Comparison of ENCODE assay signal across 1 cellular context in genomic region chr2:237673130-237673921, GRCh38.
TF ChIP-seq lines count a peak whose summit lies in the region.

No MANE protein-coding gene starts in this region.

TF ChIP-seq in GM12878, 131 proteins besides CTCF, POLR2A, EP300 and RAD21 (continues in another document):
- TF ChIP-seq ATF2 (IDR thresholded peaks at IDR 0.05; ENCODE audit: low read length) (no peak), POLR2AphosphoS5 (IDR thresholded peaks at IDR 0.05; ENCODE audit: low read length) (no peak), EGR1 (IDR thresholded peaks at IDR 0.05; ENCODE audit: borderline replicate concordance in 1 of 2, low read depth in 2 of 2, low read length in 2 of 2) (no peak), POU2F2 (IDR thresholded peaks at IDR 0.05; ENCODE audit: borderline replicate concordance, low read depth, low read length) (no peak), PBX3 (IDR thresholded peaks at IDR 0.05; ENCODE audit: insufficient replicate concordance, low read depth, low read length) (peak; percentile 36), CHD4 (IDR thresholded peaks at IDR 0.05) (no peak), ZNF622 (IDR thresholded peaks at IDR 0.05) (no peak), MYB (IDR thresholded peaks at IDR 0.05; ENCODE audit: borderline replicate concordance, low read depth, low read length) (no peak), MEF2A (IDR thresholded peaks at IDR 0.05; ENCODE audit: insufficient read depth, low read depth, low read length) (no peak), MXI1 (IDR thresholded peaks at IDR 0.05; ENCODE audit: low read depth, low read length) (peak; percentile 44; the same call in 1 of the 2 replicates), ZNF217 (IDR thresholded peaks at IDR 0.05) (no peak), NR2C2 (IDR thresholded peaks at IDR 0.05; ENCODE audit: borderline replicate concordance, control insufficient read depth, insufficient read length, low read depth) (no peak), SUPT20H (IDR thresholded peaks at IDR 0.05; ENCODE audit: borderline replicate concordance, control insufficient read depth, low read depth, low read length) (no peak), CEBPB (IDR thresholded peaks at IDR 0.05; ENCODE audit: borderline replicate concordance in 1 of 2, low read depth in 2 of 2, low read length in 2 of 2) (no peak), BACH1 (IDR thresholded peaks at IDR 0.05; ENCODE audit: borderline replicate concordance) (peak; percentile 51; the same call in 1 of the 2 replicates), SMARCA5 (IDR thresholded peaks at IDR 0.05) (0 out of 2 replicates have a peak, but pooled peaks have one; percentile 28), IKZF2 (IDR thresholded peaks at IDR 0.05) (peak in 1 of 2 experiments; percentile 36; a peak in 1 of 4 replicates), ZNF24 (IDR thresholded peaks at IDR 0.05) (no peak), ZNF384 (IDR thresholded peaks at IDR 0.05; ENCODE audit: borderline replicate concordance, low read depth, low read length) (peak; percentile 40; the same call in 1 of the 2 replicates), WRNIP1 (IDR thresholded peaks at IDR 0.05; ENCODE audit: borderline replicate concordance, low read depth, low read length) (no peak), BMI1 (IDR thresholded peaks at IDR 0.05; ENCODE audit: borderline replicate concordance) (no peak), ESRRA (IDR thresholded peaks at IDR 0.05; ENCODE audit: low read length) (no peak), ZNF274 (IDR thresholded peaks at IDR 0.05; ENCODE audit: insufficient read depth, insufficient read length) (no peak), E2F4 (IDR thresholded peaks at IDR 0.05; ENCODE audit: low read depth, low read length) (no peak), STAT3 (IDR thresholded peaks at IDR 0.05; ENCODE audit: low read depth, low read length) (no peak), RAD51 (IDR thresholded peaks at IDR 0.05) (no peak), ZZZ3 (IDR thresholded peaks at IDR 0.05; ENCODE audit: control insufficient read depth, insufficient read length, low read depth) (no peak), NFIC (IDR thresholded peaks at IDR 0.05; ENCODE audit: low read depth, low read length) (no peak)
- TF ChIP-seq, protein P1, sequence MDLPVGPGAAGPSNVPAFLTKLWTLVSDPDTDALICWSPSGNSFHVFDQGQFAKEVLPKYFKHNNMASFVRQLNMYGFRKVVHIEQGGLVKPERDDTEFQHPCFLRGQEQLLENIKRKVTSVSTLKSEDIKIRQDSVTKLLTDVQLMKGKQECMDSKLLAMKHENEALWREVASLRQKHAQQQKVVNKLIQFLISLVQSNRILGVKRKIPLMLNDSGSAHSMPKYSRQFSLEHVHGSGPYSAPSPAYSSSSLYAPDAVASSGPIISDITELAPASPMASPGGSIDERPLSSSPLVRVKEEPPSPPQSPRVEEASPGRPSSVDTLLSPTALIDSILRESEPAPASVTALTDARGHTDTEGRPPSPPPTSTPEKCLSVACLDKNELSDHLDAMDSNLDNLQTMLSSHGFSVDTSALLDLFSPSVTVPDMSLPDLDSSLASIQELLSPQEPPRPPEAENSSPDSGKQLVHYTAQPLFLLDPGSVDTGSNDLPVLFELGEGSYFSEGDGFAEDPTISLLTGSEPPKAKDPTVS (IDR thresholded peaks at IDR 0.05; ENCODE audit: low read depth, low read length), result no peak
- TF ChIP-seq, protein P2, sequence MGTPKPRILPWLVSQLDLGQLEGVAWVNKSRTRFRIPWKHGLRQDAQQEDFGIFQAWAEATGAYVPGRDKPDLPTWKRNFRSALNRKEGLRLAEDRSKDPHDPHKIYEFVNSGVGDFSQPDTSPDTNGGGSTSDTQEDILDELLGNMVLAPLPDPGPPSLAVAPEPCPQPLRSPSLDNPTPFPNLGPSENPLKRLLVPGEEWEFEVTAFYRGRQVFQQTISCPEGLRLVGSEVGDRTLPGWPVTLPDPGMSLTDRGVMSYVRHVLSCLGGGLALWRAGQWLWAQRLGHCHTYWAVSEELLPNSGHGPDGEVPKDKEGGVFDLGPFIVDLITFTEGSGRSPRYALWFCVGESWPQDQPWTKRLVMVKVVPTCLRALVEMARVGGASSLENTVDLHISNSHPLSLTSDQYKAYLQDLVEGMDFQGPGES (IDR thresholded peaks at IDR 0.05), result no peak
- TF ChIP-seq, protein P3, sequence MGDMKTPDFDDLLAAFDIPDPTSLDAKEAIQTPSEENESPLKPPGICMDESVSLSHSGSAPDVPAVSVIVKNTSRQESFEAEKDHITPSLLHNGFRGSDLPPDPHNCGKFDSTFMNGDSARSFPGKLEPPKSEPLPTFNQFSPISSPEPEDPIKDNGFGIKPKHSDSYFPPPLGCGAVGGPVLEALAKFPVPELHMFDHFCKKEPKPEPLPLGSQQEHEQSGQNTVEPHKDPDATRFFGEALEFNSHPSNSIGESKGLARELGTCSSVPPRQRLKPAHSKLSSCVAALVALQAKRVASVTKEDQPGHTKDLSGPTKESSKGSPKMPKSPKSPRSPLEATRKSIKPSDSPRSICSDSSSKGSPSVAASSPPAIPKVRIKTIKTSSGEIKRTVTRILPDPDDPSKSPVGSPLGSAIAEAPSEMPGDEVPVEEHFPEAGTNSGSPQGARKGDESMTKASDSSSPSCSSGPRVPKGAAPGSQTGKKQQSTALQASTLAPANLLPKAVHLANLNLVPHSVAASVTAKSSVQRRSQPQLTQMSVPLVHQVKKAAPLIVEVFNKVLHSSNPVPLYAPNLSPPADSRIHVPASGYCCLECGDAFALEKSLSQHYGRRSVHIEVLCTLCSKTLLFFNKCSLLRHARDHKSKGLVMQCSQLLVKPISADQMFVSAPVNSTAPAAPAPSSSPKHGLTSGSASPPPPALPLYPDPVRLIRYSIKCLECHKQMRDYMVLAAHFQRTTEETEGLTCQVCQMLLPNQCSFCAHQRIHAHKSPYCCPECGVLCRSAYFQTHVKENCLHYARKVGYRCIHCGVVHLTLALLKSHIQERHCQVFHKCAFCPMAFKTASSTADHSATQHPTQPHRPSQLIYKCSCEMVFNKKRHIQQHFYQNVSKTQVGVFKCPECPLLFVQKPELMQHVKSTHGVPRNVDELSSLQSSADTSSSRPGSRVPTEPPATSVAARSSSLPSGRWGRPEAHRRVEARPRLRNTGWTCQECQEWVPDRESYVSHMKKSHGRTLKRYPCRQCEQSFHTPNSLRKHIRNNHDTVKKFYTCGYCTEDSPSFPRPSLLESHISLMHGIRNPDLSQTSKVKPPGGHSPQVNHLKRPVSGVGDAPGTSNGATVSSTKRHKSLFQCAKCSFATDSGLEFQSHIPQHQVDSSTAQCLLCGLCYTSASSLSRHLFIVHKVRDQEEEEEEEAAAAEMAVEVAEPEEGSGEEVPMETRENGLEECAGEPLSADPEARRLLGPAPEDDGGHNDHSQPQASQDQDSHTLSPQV (IDR thresholded peaks at IDR 0.05), result 0 out of 2 replicates have a peak, but pooled peaks have one; percentile 13
- TF ChIP-seq, protein P4, sequence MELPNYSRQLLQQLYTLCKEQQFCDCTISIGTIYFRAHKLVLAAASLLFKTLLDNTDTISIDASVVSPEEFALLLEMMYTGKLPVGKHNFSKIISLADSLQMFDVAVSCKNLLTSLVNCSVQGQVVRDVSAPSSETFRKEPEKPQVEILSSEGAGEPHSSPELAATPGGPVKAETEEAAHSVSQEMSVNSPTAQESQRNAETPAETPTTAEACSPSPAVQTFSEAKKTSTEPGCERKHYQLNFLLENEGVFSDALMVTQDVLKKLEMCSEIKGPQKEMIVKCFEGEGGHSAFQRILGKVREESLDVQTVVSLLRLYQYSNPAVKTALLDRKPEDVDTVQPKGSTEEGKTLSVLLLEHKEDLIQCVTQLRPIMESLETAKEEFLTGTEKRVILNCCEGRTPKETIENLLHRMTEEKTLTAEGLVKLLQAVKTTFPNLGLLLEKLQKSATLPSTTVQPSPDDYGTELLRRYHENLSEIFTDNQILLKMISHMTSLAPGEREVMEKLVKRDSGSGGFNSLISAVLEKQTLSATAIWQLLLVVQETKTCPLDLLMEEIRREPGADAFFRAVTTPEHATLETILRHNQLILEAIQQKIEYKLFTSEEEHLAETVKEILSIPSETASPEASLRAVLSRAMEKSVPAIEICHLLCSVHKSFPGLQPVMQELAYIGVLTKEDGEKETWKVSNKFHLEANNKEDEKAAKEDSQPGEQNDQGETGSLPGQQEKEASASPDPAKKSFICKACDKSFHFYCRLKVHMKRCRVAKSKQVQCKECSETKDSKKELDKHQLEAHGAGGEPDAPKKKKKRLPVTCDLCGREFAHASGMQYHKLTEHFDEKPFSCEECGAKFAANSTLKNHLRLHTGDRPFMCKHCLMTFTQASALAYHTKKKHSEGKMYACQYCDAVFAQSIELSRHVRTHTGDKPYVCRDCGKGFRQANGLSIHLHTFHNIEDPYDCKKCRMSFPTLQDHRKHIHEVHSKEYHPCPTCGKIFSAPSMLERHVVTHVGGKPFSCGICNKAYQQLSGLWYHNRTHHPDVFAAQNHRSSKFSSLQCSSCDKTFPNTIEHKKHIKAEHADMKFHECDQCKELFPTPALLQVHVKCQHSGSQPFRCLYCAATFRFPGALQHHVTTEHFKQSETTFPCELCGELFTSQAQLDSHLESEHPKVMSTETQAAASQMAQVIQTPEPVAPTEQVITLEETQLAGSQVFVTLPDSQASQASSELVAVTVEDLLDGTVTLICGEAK (IDR thresholded peaks at IDR 0.05; ENCODE audit: borderline replicate concordance), result no peak
- TF ChIP-seq, protein P5, sequence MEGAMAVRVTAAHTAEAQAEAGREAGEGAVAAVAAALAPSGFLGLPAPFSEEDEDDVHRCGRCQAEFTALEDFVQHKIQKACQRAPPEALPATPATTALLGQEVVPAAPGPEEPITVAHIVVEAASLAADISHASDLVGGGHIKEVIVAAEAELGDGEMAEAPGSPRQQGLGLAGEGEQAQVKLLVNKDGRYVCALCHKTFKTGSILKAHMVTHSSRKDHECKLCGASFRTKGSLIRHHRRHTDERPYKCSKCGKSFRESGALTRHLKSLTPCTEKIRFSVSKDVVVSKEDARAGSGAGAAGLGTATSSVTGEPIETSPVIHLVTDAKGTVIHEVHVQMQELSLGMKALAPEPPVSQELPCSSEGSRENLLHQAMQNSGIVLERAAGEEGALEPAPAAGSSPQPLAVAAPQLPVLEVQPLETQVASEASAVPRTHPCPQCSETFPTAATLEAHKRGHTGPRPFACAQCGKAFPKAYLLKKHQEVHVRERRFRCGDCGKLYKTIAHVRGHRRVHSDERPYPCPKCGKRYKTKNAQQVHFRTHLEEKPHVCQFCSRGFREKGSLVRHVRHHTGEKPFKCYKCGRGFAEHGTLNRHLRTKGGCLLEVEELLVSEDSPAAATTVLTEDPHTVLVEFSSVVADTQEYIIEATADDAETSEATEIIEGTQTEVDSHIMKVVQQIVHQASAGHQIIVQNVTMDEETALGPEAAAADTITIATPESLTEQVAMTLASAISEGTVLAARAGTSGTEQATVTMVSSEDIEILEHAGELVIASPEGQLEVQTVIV (IDR thresholded peaks at IDR 0.05; ENCODE audit: borderline replicate concordance, partially characterized antibody), result no peak
- TF ChIP-seq, protein P6, sequence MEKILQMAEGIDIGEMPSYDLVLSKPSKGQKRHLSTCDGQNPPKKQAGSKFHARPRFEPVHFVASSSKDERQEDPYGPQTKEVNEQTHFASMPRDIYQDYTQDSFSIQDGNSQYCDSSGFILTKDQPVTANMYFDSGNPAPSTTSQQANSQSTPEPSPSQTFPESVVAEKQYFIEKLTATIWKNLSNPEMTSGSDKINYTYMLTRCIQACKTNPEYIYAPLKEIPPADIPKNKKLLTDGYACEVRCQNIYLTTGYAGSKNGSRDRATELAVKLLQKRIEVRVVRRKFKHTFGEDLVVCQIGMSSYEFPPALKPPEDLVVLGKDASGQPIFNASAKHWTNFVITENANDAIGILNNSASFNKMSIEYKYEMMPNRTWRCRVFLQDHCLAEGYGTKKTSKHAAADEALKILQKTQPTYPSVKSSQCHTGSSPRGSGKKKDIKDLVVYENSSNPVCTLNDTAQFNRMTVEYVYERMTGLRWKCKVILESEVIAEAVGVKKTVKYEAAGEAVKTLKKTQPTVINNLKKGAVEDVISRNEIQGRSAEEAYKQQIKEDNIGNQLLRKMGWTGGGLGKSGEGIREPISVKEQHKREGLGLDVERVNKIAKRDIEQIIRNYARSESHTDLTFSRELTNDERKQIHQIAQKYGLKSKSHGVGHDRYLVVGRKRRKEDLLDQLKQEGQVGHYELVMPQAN (conservative IDR thresholded peaks at IDR 0.05), result no peak
